ENCODE assay signal across 33 cellular contexts in the genomic region with DNA sequence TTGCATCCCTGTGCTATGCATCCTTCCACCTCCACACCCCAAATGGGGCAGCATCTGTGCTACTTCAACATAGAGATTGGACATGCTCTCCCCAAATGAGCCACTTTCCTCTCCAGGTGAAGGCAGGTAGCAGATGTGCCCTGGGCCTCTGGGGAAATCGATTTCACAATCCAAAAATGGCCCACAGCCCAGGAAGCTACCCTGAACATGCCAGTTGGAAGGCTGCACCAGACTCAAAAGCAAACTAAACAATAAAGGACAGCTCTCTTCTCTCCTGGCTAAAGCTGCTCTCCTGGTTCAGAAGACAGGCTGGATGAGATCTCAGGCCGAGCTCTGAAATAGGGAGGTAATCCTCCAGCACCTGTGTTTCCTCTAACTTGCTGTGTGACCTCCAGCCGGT. TPM values are rescaled to one million over a fixed set of nuclear protein-coding genes. Genes with fewer than 3 reads are reported as not detected.
"Had no signal": no experiment of that assay in that cellular context is flagged by ENCODE, and none has a peak within 500 bp of the region (broad histone marks: within the 10 kb centered on the region; RNA-seq: fewer than 3 reads in every experiment).

No MANE protein-coding gene starts in this region.

- H3K27me3 ChIP-seq: hepatocyte, left lung, right atrium auricular region, sigmoid colon, testis, tibial artery had no signal

- H3K36me3 Mint-ChIP-seq: natural killer cell treated with Interleukin-12 subunit alpha and Interleukin-12 subunit beta and Interleukin-15 and Interleukin-18, amount 100 ng/mL, for 72 hours; stimulated activated memory B cell treated with anti-CD40 and anti-IgM and Interleukin-4, amounts not matched to agents 10 μg/mL and 1 μg/mL and 100 μg/mL, for 72 hours; type B pancreatic cell had no signal

- H3K27ac ChIP-seq: coronary artery, epithelial cell of prostate, foreskin keratinocyte, gastroesophageal sphincter, heart left ventricle, hepatocyte, left lung, parathyroid adenoma, right atrium auricular region, sigmoid colon, spleen, testis, tibial artery had no signal

- H3K9me3 Mint-ChIP-seq: natural killer cell treated with Interleukin-12 subunit alpha and Interleukin-12 subunit beta and Interleukin-15 and Interleukin-18, amount 100 ng/mL, for 72 hours; type B pancreatic cell had no signal

- H3K27me3 Mint-ChIP-seq: progenitor cell of endocrine pancreas, type B pancreatic cell had no signal

- ATAC-seq: effector memory CD8-positive, alpha-beta T cell; esophagus mucosa; foreskin keratinocyte; gastroesophageal sphincter; heart left ventricle; left lung; mucosa of descending colon; natural killer cell treated with Interleukin-12 subunit alpha and Interleukin-12 subunit beta and Interleukin-15 and Interleukin-18, amount 100 ng/mL, for 72 hours; stimulated activated memory B cell treated with anti-CD40 and anti-IgM and Interleukin-4, amounts not matched to agents 10 μg/mL and 1 μg/mL and 100 μg/mL, for 72 hours; stimulated activated naive CD8-positive, alpha-beta T cell treated with anti-CD3 and anti-CD28 coated beads, Interleukin-15, Interleukin-2, amounts not matched to agents 100 U/mL and 50 U/mL, for 24 hours had no signal

- H3K9me3 ChIP-seq: left lung, mucosa of descending colon, right atrium auricular region, sigmoid colon, testis, tibial artery had no signal

- H3K27ac Mint-ChIP-seq: effector memory CD8-positive, alpha-beta T cell; mesothelial cell of epicardium; natural killer cell treated with Interleukin-12 subunit alpha and Interleukin-12 subunit beta and Interleukin-15 and Interleukin-18, amount 100 ng/mL, for 72 hours; progenitor cell of endocrine pancreas; stimulated activated memory B cell treated with anti-CD40 and anti-IgM and Interleukin-4, amounts not matched to agents 10 μg/mL and 1 μg/mL and 100 μg/mL, for 72 hours; type B pancreatic cell had no signal

- H3K4me3 ChIP-seq: coronary artery, gastroesophageal sphincter, heart left ventricle, hepatocyte, left lung, mucosa of descending colon, right atrium auricular region, sigmoid colon, spleen, testis, tibial artery had no signal

- H3K4me3 Mint-ChIP-seq: effector memory CD8-positive, alpha-beta T cell; mesothelial cell of epicardium; naive B cell; natural killer cell treated with Interleukin-12 subunit alpha and Interleukin-12 subunit beta and Interleukin-15 and Interleukin-18, amount 100 ng/mL, for 72 hours; neural crest cell; stimulated activated memory B cell treated with anti-CD40 and anti-IgM and Interleukin-4, amounts not matched to agents 10 μg/mL and 1 μg/mL and 100 μg/mL, for 72 hours; type B pancreatic cell had no signal

- H3K4me1 Mint-ChIP-seq: mesothelial cell of epicardium; naive B cell; neural crest cell; stimulated activated memory B cell treated with anti-CD40 and anti-IgM and Interleukin-4, amounts not matched to agents 10 μg/mL and 1 μg/mL and 100 μg/mL, for 72 hours had no signal

- DNase-seq: dermis blood vessel endothelial cell; effector memory CD8-positive, alpha-beta T cell; foreskin keratinocyte; heart left ventricle; kidney; left lung; mesenchymal stem cell; mucosa of descending colon; naive B cell; sigmoid colon; spleen; stimulated activated CD4-positive, alpha-beta T cell treated with anti-CD3 and anti-CD28 coated beads, Interleukin-4, amount 100 ng/mL, for 4 hours; stimulated activated naive CD8-positive, alpha-beta T cell treated with anti-CD3 and anti-CD28 coated beads, Interleukin-15, Interleukin-2, amounts not matched to agents 100 U/mL and 50 U/mL, for 24 hours; substantia nigra; testis; tibial artery had no signal

- H3K36me3 ChIP-seq: gastroesophageal sphincter, heart left ventricle, left lung, right atrium auricular region, sigmoid colon, spleen, tibial artery had no signal

- H3K4me1 ChIP-seq: foreskin keratinocyte, gastroesophageal sphincter, heart left ventricle, left lung, parathyroid adenoma, right atrium auricular region, sigmoid colon, spleen, testis, tibial artery had no signal

RNA-seq across cellular contexts. Expression of gene ISX, which starts 19.7 kb away (rescaled TPM):
- total RNA-seq: dermis blood vessel endothelial cell; esophagus mucosa; foreskin keratinocyte; gastroesophageal sphincter; heart left ventricle; kidney; left lung; lung microvascular endothelial cell; natural killer cell treated with Interleukin-12 subunit alpha and Interleukin-12 subunit beta and Interleukin-15 and Interleukin-18, amount 100 ng/mL, for 72 hours; neural crest cell; osteoblast; right atrium auricular region; skeletal muscle tissue; spleen; testis; urinary bladder had no signal
